1 cellular context compared by ENCODE assay signal in the genomic region with DNA sequence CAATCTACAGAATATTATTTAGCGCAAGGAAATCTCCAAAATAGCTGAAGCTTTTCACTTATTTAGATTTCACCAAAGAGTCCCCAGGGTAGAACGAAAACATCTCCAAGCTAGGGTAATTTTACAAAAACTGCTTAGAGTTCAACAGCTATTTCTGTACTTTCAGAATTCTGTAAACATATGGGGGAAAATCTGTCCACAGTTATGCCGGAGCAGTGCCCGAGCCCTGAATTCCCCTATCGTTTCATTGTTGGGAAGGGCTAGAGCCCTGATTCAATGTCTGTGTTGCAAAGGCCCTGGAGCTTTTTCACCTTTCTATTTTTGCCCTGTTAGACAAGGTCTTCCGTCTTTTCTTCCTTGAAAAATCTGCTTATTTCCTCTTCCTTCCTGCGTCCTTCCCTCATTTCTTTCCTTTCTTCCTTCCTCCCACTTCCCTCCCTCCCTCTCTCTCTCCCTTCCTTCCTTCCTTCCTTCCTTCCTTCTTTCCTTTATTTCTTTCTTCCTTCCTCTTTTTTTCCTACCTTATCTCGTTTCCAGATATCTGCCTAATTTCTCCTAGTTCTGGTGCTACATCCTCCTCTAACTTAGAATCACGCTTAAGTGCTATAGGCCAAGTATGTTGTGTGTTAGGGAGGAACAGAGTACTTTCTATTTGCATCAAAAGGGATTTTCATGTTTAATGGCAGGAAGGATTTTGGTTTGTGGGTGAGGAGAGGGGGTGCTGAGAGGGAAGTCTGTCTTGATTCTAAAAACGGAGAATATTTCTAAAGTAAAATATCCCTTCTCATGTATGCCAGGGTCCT.
TF ChIP-seq lines count a peak whose summit lies in the region.

No MANE protein-coding gene starts in this region.

TF ChIP-seq in HepG2, 621 proteins besides CTCF, POLR2A, EP300 and RAD21 (continued from another document):
- TF ChIP-seq, protein P1, sequence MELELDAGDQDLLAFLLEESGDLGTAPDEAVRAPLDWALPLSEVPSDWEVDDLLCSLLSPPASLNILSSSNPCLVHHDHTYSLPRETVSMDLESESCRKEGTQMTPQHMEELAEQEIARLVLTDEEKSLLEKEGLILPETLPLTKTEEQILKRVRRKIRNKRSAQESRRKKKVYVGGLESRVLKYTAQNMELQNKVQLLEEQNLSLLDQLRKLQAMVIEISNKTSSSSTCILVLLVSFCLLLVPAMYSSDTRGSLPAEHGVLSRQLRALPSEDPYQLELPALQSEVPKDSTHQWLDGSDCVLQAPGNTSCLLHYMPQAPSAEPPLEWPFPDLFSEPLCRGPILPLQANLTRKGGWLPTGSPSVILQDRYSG (CRISPR knock-in tag; IDR thresholded peaks at IDR 0.05), result no peak
- TF ChIP-seq ZNF660 (CRISPR knock-in tag; IDR thresholded peaks at IDR 0.05; ENCODE audit: borderline replicate concordance, low read depth) (no peak), SMARCE1 (IDR thresholded peaks at IDR 0.05; ENCODE audit: borderline replicate concordance) (no peak), CBX5 (CRISPR knock-in tag; IDR thresholded peaks at IDR 0.05; ENCODE audit: borderline replicate concordance) (no peak), ZIK1 (CRISPR knock-in tag; IDR thresholded peaks at IDR 0.05; ENCODE audit: borderline replicate concordance, low read depth) (no peak), SUZ12 (IDR thresholded peaks at IDR 0.05; ENCODE audit: low read depth, low read length) (no peak), ZSCAN9 (CRISPR knock-in tag; IDR thresholded peaks at IDR 0.05; ENCODE audit: borderline replicate concordance) (no peak), CHCHD3 (CRISPR knock-in tag; IDR thresholded peaks at IDR 0.05) (no peak), ZNF251 (CRISPR knock-in tag; IDR thresholded peaks at IDR 0.05) (no peak), FOXK2 (IDR thresholded peaks at IDR 0.05) (0 out of 2 replicates have a peak, but pooled peaks have one; percentile 33), NONO (IDR thresholded peaks at IDR 0.05) (0 out of 2 replicates have a peak, but pooled peaks have one; percentile 14), NONO (CRISPR knock-in tag; conservative IDR thresholded peaks at IDR 0.05) (no peak), ZFP36L1 (CRISPR knock-in tag; IDR thresholded peaks at IDR 0.05) (no peak), TAF1 (CRISPR knock-in tag; IDR thresholded peaks at IDR 0.05) (no peak), ZNF746 (CRISPR knock-in tag; IDR thresholded peaks at IDR 0.05) (no peak), RFXAP (CRISPR knock-in tag; IDR thresholded peaks at IDR 0.05; ENCODE audit: borderline replicate concordance) (no peak), ATM (IDR thresholded peaks at IDR 0.05; ENCODE audit: borderline replicate concordance) (peak; percentile 17; the same call in 1 of the 2 replicates), KDM2A (CRISPR knock-in tag; IDR thresholded peaks at IDR 0.05; ENCODE audit: borderline replicate concordance, low read depth) (no peak), RFX5 (IDR thresholded peaks at IDR 0.05; ENCODE audit: low read depth, low read length) (no peak)
- TF ChIP-seq, protein P2, sequence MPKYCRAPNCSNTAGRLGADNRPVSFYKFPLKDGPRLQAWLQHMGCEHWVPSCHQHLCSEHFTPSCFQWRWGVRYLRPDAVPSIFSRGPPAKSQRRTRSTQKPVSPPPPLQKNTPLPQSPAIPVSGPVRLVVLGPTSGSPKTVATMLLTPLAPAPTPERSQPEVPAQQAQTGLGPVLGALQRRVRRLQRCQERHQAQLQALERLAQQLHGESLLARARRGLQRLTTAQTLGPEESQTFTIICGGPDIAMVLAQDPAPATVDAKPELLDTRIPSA (CRISPR knock-in tag; IDR thresholded peaks at IDR 0.05; ENCODE audit: borderline replicate concordance), result no peak
